ENCODE assay signal across 21 cellular contexts in the genomic region with DNA sequence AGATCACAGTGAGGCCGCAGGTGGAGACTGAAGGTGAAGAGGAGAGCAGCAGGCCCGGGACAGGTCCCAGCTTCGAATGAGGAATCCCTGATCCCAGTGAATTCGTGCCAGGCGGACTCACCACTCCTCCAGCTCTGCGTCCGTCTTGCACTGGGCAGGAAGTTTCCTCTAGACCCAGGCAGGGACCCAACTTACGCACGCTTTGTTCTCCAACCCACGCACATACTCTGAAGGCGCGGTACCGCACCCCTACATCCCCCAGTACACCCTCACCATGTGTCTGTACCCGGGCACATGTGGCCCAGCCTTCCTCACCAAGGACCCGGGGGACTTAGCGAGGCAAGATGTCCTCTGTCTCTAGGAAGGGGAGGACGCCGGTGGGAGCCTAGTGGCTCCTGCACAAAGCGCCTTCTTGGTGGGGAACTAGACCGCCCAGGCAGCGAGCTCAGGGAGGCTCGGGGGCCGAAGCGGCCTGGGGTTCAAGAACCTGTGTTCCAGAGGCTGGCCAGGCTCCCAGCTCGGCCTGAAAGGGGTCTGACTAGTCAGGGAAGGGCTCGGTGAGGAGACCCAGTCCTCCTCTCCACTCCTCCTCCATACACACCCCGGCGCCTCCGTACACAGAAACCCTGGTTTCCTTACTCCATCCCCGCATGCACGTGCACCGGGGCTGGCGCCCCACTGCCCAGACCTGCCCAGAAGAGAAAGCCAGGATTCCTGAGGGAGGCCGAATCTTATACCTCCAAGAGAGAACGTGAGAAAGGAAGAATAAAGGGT. TPM values are rescaled to one million over a fixed set of nuclear protein-coding genes. Genes with fewer than 3 reads are reported as not detected.
"Had no signal": no experiment of that assay in that cellular context is flagged by ENCODE, and none has a peak within 500 bp of the region (broad histone marks: within the 10 kb centered on the region; RNA-seq: fewer than 3 reads in every experiment).

No MANE protein-coding gene starts in this region.

- DNase-seq: activated CD4-positive, alpha-beta memory T cell treated with anti-CD3 and anti-CD28 coated beads for 36 hours; activated CD4-positive, alpha-beta T cell treated with anti-CD3 and anti-CD28 coated beads for 36 hours; anterior cingulate cortex; brain microvascular endothelial cell; dermis blood vessel endothelial cell; erythroblast; hippocampal formation; left ventricle myocardium superior; mesenchymal stem cell; naive thymus-derived CD8-positive, alpha-beta T cell; occipital lobe; spleen; stimulated activated naive CD8-positive, alpha-beta T cell treated with anti-CD3 and anti-CD28 coated beads, Interleukin-15, amount 100 ng/mL, for 72 hours; T-helper 2 cell; testis; upper lobe of right lung had no signal

- ATAC-seq: activated CD4-positive, alpha-beta T cell treated with anti-CD3 and anti-CD28 coated beads for 36 hours; left ventricle myocardium superior; naive thymus-derived CD8-positive, alpha-beta T cell; sciatic nerve; stimulated activated naive CD8-positive, alpha-beta T cell treated with anti-CD3 and anti-CD28 coated beads, Interleukin-15, amount 100 ng/mL, for 72 hours; upper lobe of right lung had no signal

- H3K4me3 ChIP-seq: spleen, testis, upper lobe of right lung had no signal

- H3K27ac ChIP-seq: brain microvascular endothelial cell, spleen, testis, upper lobe of right lung had no signal

- H3K9me3 ChIP-seq: spleen, testis, upper lobe of right lung had no signal

- H3K27me3 ChIP-seq: testis had no signal

- H3K36me3 ChIP-seq: brain microvascular endothelial cell, spleen, upper lobe of right lung had no signal

RNA-seq across cellular contexts. Expression of a gene that starts 3.0 kb away (rescaled TPM):
- total RNA-seq: activated CD4-positive, alpha-beta memory T cell treated with anti-CD3 and anti-CD28 coated beads for 36 hours; activated CD4-positive, alpha-beta T cell treated with anti-CD3 and anti-CD28 coated beads for 36 hours; activated T-helper 1 cell treated with anti-CD3 and anti-CD28 coated beads, Interleukin-12 subunit alpha, Interleukin-12 subunit beta, Interleukin-2, Interleukin-4 antibody, amounts not matched to agents 30 ng/mL and 10 ng/mL and 1 ng/mL, durations not matched to agents 14 hours and 24 hours and 36 hours; kidney epithelial cell; left ventricle myocardium superior; mucosa of gallbladder; naive thymus-derived CD8-positive, alpha-beta T cell; progenitor cell of endocrine pancreas; spleen had no signal
- polyA plus RNA-seq: naive thymus-derived CD8-positive, alpha-beta T cell had no signal

RNA-seq across cellular contexts. Expression of a gene that starts 38.3 kb away (rescaled TPM):
- total RNA-seq: activated CD4-positive, alpha-beta memory T cell treated with anti-CD3 and anti-CD28 coated beads for 36 hours; activated CD4-positive, alpha-beta T cell treated with anti-CD3 and anti-CD28 coated beads for 36 hours; activated T-helper 1 cell treated with anti-CD3 and anti-CD28 coated beads, Interleukin-12 subunit alpha, Interleukin-12 subunit beta, Interleukin-2, Interleukin-4 antibody, amounts not matched to agents 30 ng/mL and 10 ng/mL and 1 ng/mL, durations not matched to agents 14 hours and 24 hours and 36 hours; dermis blood vessel endothelial cell; kidney epithelial cell; left ventricle myocardium superior; naive thymus-derived CD8-positive, alpha-beta T cell; occipital lobe; progenitor cell of endocrine pancreas; spleen had no signal
- polyA plus RNA-seq: naive thymus-derived CD8-positive, alpha-beta T cell had no signal
